13 cellular contexts compared by ENCODE assay signal in genomic region chr2:203948733-203949132, GRCh38. TPM values are rescaled to one million over a fixed set of nuclear protein-coding genes. Genes with fewer than 3 reads are reported as not detected.
A peak's percentile ranks its signal among the peaks of the same experiment; 100 is the strongest.
DNase-seq lines count a peak whose midpoint lies in the region; ATAC-seq and TF ChIP-seq lines count a peak whose summit lies in the region.
"Had no signal": no experiment of that assay in that cellular context is flagged by ENCODE, and none has a peak within 500 bp of the region (broad histone marks: within the 10 kb centered on the region; RNA-seq: fewer than 3 reads in every experiment).

No MANE protein-coding gene starts in this region.

- H3K36me3 ChIP-seq in Loucy (ENCODE audit: insufficient read depth, low read length): no peaks in the 10 kb centered on the region
- H3K36me3 ChIP-seq: upper lobe of left lung had no signal

- H3K9me3 ChIP-seq in Loucy (ENCODE audit: insufficient read depth, low read depth, low read length): no peaks in the 10 kb centered on the region
- H3K9me3 ChIP-seq: upper lobe of left lung had no signal

- H3F3A ChIP-seq in Loucy (ENCODE audit: low read depth): no peaks in the 10 kb centered on the region

- H3K9ac ChIP-seq in Loucy (ENCODE audit: low read depth, low read length, poor library complexity, severe bottlenecking): no peak overlapping the region

- H3K4me2 ChIP-seq in Loucy (ENCODE audit: low read depth, low read length, poor library complexity, severe bottlenecking): peak overlapping the region; percentile 10

- peaks cover 5% of the 10 kb centered on the region for H4K20me1 ChIP-seq in Loucy (ENCODE audit: insufficient read depth, low read length, poor library complexity, severe bottlenecking)

- H3K4me3 ChIP-seq in Loucy (ENCODE audit: low read length, poor library complexity, severe bottlenecking): no peak overlapping the region
- H3K4me3 ChIP-seq: upper lobe of left lung had no signal

- ATAC-seq in GM21619 (IDR thresholded peaks at IDR 0.05; ENCODE audit: unreplicated experiment) (peak; percentile 53), GM18873 (IDR thresholded peaks at IDR 0.05; ENCODE audit: low FRiP score, unreplicated experiment) (no peak), HG02840 (IDR thresholded peaks at IDR 0.05; ENCODE audit: low FRiP score, unreplicated experiment) (no peak)
- peak; percentile 68 to 72 for ATAC-seq in stimulated activated naive B cell treated with anti-CD40 and anti-IgM and Interleukin-4, amounts not matched to agents 10 μg/mL and 1 μg/mL and 100 μg/mL, for 72 hours (replicated peaks)

- no peaks in the 10 kb centered on the region for H3K79me2 ChIP-seq in Loucy (ENCODE audit: insufficient read depth, low read length)

- peaks cover 6% of the 10 kb centered on the region for H3K9me3 Mint-ChIP-seq in activated naive CD4-positive, alpha-beta T cell treated with anti-CD3 and anti-CD28 coated beads, Interleukin-2, amount 50 U/mL, for 24 hours
- peaks cover 0 to 4% of the 10 kb centered on the region in 2 donors for H3K9me3 Mint-ChIP-seq in stimulated activated naive B cell treated with anti-CD40 and anti-IgM and Interleukin-4, amounts not matched to agents 10 μg/mL and 1 μg/mL and 100 μg/mL, for 72 hours
- H3K9me3 Mint-ChIP-seq in CD14-positive monocyte: peaks cover 0 to 3% (median 0%) of the 10 kb centered on the region in 7 donors

- H3K27me3 ChIP-seq in Loucy (ENCODE audit: insufficient read depth, low read length, poor library complexity, severe bottlenecking): no peaks in the 10 kb centered on the region
- H3K27me3 ChIP-seq: upper lobe of left lung had no signal

- intact Hi-C loops in CD14-positive monocyte (cut with micrococcal nuclease): no loop called here

- no peak overlapping the region for H2AFZ ChIP-seq in Loucy (ENCODE audit: low read length)

- no peaks in the 10 kb centered on the region for H3K27me3 Mint-ChIP-seq in activated naive CD4-positive, alpha-beta T cell treated with anti-CD3 and anti-CD28 coated beads, Interleukin-2, amount 50 U/mL, for 24 hours
- peaks cover 4 to 23% of the 10 kb centered on the region in 2 donors for H3K27me3 Mint-ChIP-seq in stimulated activated naive B cell treated with anti-CD40 and anti-IgM and Interleukin-4, amounts not matched to agents 10 μg/mL and 1 μg/mL and 100 μg/mL, for 72 hours
- peaks cover 3 to 6% (median 5%) of the 10 kb centered on the region in 3 donors for H3K27me3 Mint-ChIP-seq in CD14-positive monocyte (ENCODE audit: low read depth in 3 of 3)

- no peak for TF ChIP-seq CTCF in Loucy (conservative IDR thresholded peaks at IDR 0.05; ENCODE audit: low read length)
- TF ChIP-seq CTCF in CD14-positive monocyte (IDR thresholded peaks at IDR 0.05): no peak

- peak overlapping the region; percentile 91 for H3K27ac Mint-ChIP-seq in activated naive CD4-positive, alpha-beta T cell treated with anti-CD3 and anti-CD28 coated beads, Interleukin-2, amount 50 U/mL, for 24 hours
- no peak overlapping the region for H3K27ac Mint-ChIP-seq in stimulated activated naive B cell treated with anti-CD40 and anti-IgM and Interleukin-4, amounts not matched to agents 10 μg/mL and 1 μg/mL and 100 μg/mL, for 72 hours
- no peak overlapping the region for H3K27ac Mint-ChIP-seq in CD14-positive monocyte
- H3K27ac Mint-ChIP-seq: activated B cell treated with CpG ODN at 0.5 μM for 24 hours had no signal

- DNase-seq in activated naive CD4-positive, alpha-beta T cell (lab: John Stamatoyannopoulos, UW): no peak
- no peak for DNase-seq in stimulated activated naive B cell treated with anti-CD40 and anti-IgM and Interleukin-4, amounts not matched to agents 10 μg/mL and 1 μg/mL and 100 μg/mL, for 72 hours
- DNase-seq in CD14-positive monocyte (ENCODE audit: low spot score): no peak
- DNase-seq: activated B cell treated with CpG ODN at 0.5 μM for 24 hours, Kasumi-1, kidney, NCI-H446, upper lobe of left lung had no signal

- H3K4me3 Mint-ChIP-seq in activated naive CD4-positive, alpha-beta T cell treated with anti-CD3 and anti-CD28 coated beads, Interleukin-2, amount 50 U/mL, for 24 hours: peak overlapping the region; percentile 57
- H3K4me3 Mint-ChIP-seq in stimulated activated naive B cell treated with anti-CD40 and anti-IgM and Interleukin-4, amounts not matched to agents 10 μg/mL and 1 μg/mL and 100 μg/mL, for 72 hours: no peak overlapping the region
- no peak overlapping the region for H3K4me3 Mint-ChIP-seq in CD14-positive monocyte
- H3K4me3 Mint-ChIP-seq: activated B cell treated with CpG ODN at 0.5 μM for 24 hours had no signal

- H3K4me1 Mint-ChIP-seq in activated naive CD4-positive, alpha-beta T cell treated with anti-CD3 and anti-CD28 coated beads, Interleukin-2, amount 50 U/mL, for 24 hours: peaks cover 94% of the 10 kb centered on the region
- H3K4me1 Mint-ChIP-seq in stimulated activated naive B cell treated with anti-CD40 and anti-IgM and Interleukin-4, amounts not matched to agents 10 μg/mL and 1 μg/mL and 100 μg/mL, for 72 hours: peaks cover 3 to 16% of the 10 kb centered on the region in 2 donors
- H3K4me1 Mint-ChIP-seq in CD14-positive monocyte: peaks cover 7% of the 10 kb centered on the region

- no peaks in the 10 kb centered on the region for H3K9me2 ChIP-seq in Loucy (replicated peaks; ENCODE audit: low read depth, low read length)

- peaks cover 40% of the 10 kb centered on the region for H3K36me3 Mint-ChIP-seq in activated naive CD4-positive, alpha-beta T cell treated with anti-CD3 and anti-CD28 coated beads, Interleukin-2, amount 50 U/mL, for 24 hours
- no peaks in the 10 kb centered on the region for H3K36me3 Mint-ChIP-seq in stimulated activated naive B cell treated with anti-CD40 and anti-IgM and Interleukin-4, amounts not matched to agents 10 μg/mL and 1 μg/mL and 100 μg/mL, for 72 hours
- H3K36me3 Mint-ChIP-seq in CD14-positive monocyte: no peaks in the 10 kb centered on the region

- peaks cover 35% of the 10 kb centered on the region for H3K4me1 ChIP-seq in Loucy (ENCODE audit: insufficient read depth, low read length, poor library complexity, severe bottlenecking)
- H3K4me1 ChIP-seq: upper lobe of left lung had no signal

RNA-seq across cellular contexts. Expression of gene ICOS, which starts 12.2 kb away (rescaled TPM):
- polyA plus RNA-seq in CD14-positive monocyte: under 1 TPM in 1 of 2 donors, not detected in 1; 0.13 TPM

Comparison
In these comparisons a context has a peak if more than half of its experiments do, and no peak if none do; other contexts are left out.
1. ATAC-seq: peak in GM21619 (single experiment) and stimulated activated naive B cell treated with anti-CD40 and anti-IgM and Interleukin-4, amounts not matched to agents 10 μg/mL and 1 μg/mL and 100 μg/mL, for 72 hours (2 of 2); none in GM18873 (single experiment) and HG02840 (single experiment).